Comparison of ENCODE assay signal across 25 cellular contexts in the genomic region with DNA sequence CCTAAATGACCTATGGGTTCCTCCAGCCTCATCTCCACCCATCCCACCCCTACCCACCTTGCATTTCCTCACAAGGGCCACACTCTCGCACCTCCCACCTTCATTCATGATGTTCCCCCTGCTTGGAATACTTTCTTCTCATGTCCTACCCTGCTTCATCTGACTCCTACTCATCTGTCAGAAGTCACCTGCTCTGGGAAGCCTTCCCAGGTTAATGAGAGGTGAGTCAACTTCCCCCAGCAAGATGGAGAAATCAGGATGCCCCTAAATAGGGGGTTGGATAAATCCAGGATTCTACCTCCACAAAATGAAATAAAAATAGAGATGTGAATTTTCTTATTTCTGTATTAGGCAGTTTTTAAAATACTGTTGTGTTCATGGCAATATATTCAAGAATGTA. TPM values are rescaled to one million over a fixed set of nuclear protein-coding genes. Genes with fewer than 3 reads are reported as not detected.
DNase-seq lines count a peak whose midpoint lies in the region; ATAC-seq, FAIRE-seq and TF ChIP-seq lines count a peak whose summit lies in the region.
"Had no signal": no experiment of that assay in that cellular context is flagged by ENCODE, and none has a peak within 500 bp of the region (broad histone marks: within the 10 kb centered on the region; RNA-seq: fewer than 3 reads in every experiment).

No MANE protein-coding gene starts in this region.

- no peak overlapping the region for H3K9ac ChIP-seq in PC-3 (ENCODE audit: low read length)
- H3K9ac ChIP-seq: BLaER1 had no signal

- TF ChIP-seq RAD21 in A549 (conservative IDR thresholded peaks at IDR 0.05 in 1 of 2, IDR thresholded peaks at IDR 0.05 in 1 of 2) = no peak

- FAIRE-seq in A549 (lab: Jason Lieb, UNC) = no peak
- FAIRE-seq: GM18507 had no signal

- H3K9me2 ChIP-seq in PC-3 (replicated peaks; ENCODE audit: low read length) = no peaks in the 10 kb centered on the region

- intact Hi-C loops in PC-3 (cut with micrococcal nuclease) (no loop called here), esophagus muscularis mucosa (cut with DNase I) (no loop called here)

- no peaks in the 10 kb centered on the region for H3K36me3 ChIP-seq in PC-3 (ENCODE audit: low read depth, low read length)
- no peaks in the 10 kb centered on the region for H3K36me3 ChIP-seq in esophagus muscularis mucosa
- no peaks in the 10 kb centered on the region for H3K36me3 ChIP-seq in osteoblast (ENCODE audit: insufficient read depth, low read length)
- H3K36me3 ChIP-seq: BLaER1, prostate gland, sigmoid colon had no signal

- DNase-seq in A549 (ENCODE audit: low read depth in 1 of 2, low spot score in 1 of 2) (no peak), PC-3 (no peak), esophagus muscularis mucosa (ENCODE audit: extremely low spot score) (peak; percentile 57), osteoblast (ENCODE audit: insufficient read length, low spot score, missing footprints) (peak; percentile 36), caudate nucleus (lab: John Stamatoyannopoulos, UW) (no peak), globus pallidus (ENCODE audit: low spot score) (no peak), NCI-H2227 treated with DMSO at 0.1 percent for 48 hours (lab: John Stamatoyannopoulos, UW) (no peak), NCI-H1105 treated with DMSO at 0.1 percent for 48 hours (lab: John Stamatoyannopoulos, UW) (no peak)
- DNase-seq: activated CD4-positive, alpha-beta T cell treated with anti-CD3 and anti-CD28 coated beads for 4 hours; activated CD8-positive, alpha-beta memory T cell treated with anti-CD3 and anti-CD28 coated beads for 24 hours; activated effector memory CD4-positive, alpha-beta T cell treated with anti-CD3 and anti-CD28 coated beads, Interleukin-2, amount 50 U/mL, for 16 hours; activated naive CD8-positive, alpha-beta T cell treated with anti-CD3 and anti-CD28 coated beads, Interleukin-2, amount 10 ng/mL, durations not matched to agents 7 days and 5 days; dorsolateral prefrontal cortex; KBM-7; MM.1S; NCI-H1417 treated with DMSO at 0.1 percent for 48 hours; NCI-H2107; NCI-H446 treated with DMSO at 0.1 percent for 48 hours; sigmoid colon; stimulated activated CD4-positive, alpha-beta T cell treated with anti-CD3 and anti-CD28 coated beads, Interleukin-15, amount 100 ng/mL, for 24 hours; stimulated activated naive CD4-positive, alpha-beta T cell treated with Interleukin-2 at 50 U/mL for 16 hours had no signal

- H3K4me3 ChIP-seq in A549 = no peak overlapping the region
- no peak overlapping the region for H3K4me3 ChIP-seq in PC-3 (ENCODE audit: low read length)
- H3K4me3 ChIP-seq in esophagus muscularis mucosa = no peak overlapping the region
- H3K4me3 ChIP-seq in osteoblast (ENCODE audit: insufficient read depth, low read length) = no peak overlapping the region
- H3K4me3 ChIP-seq: BLaER1, dorsolateral prefrontal cortex, prostate gland, sigmoid colon had no signal

- H3K27ac ChIP-seq in A549 = peak overlapping the region; percentile 26 to 85; a peak in 5 of 6 replicates
- 0 out of 2 replicates have a peak overlapping the region, but pooled peaks have one; percentile 16 for H3K27ac ChIP-seq in PC-3 (ENCODE audit: low read length)
- H3K27ac ChIP-seq in esophagus muscularis mucosa (replicated peaks in 1 of 4) = peak overlapping the region in 1 of 4 donors; percentile 29
- no peak overlapping the region for H3K27ac ChIP-seq in osteoblast (ENCODE audit: low read depth, low read length)
- no peak overlapping the region for H3K27ac ChIP-seq in caudate nucleus (ENCODE audit: low read depth, low read length)
- H3K27ac ChIP-seq: BLaER1, prostate gland had no signal

- H3K4me2 ChIP-seq in A549 = no peak overlapping the region
- H3K4me2 ChIP-seq in PC-3 (ENCODE audit: low read length) = peak overlapping the region; percentile 48; the same call in 1 of the 2 replicates
- H3K4me2 ChIP-seq in osteoblast (ENCODE audit: insufficient read depth, low read length) = no peak overlapping the region
- H3K4me2 ChIP-seq: BLaER1 had no signal

- peaks cover 58% of the 10 kb centered on the region for H3K4me1 ChIP-seq in A549
- H3K4me1 ChIP-seq in PC-3 (ENCODE audit: insufficient read depth, low read length) = peaks cover 68% of the 10 kb centered on the region
- peaks cover 42 to 80% (median 56%) of the 10 kb centered on the region in 4 donors for H3K4me1 ChIP-seq in esophagus muscularis mucosa
- H3K4me1 ChIP-seq in osteoblast (ENCODE audit: insufficient read depth, low read length) = peaks cover 31% of the 10 kb centered on the region

- POLR2A ChIA-PET in A549 (lab: Yijun Ruan, JAX) (interaction anchor here (2.4 kb wide), 1 partner anchor 51 kb away, joined by 10 read pairs; a partner anchor contains a TSS), PC-3 (lab: Charles Lee; ENCODE audit: unreplicated experiment) (no interaction called here)

- CTCF ChIA-PET in A549 (lab: Yijun Ruan, JAX) (interaction anchor here (1.1 to 11.4 kb wide), 6 partner anchors 41 to 361 kb away, joined by 4 to 306 read pairs (median 18); no protein-coding TSS in a partner anchor), PC-3 (lab: Charles Lee) (no interaction called here)

- no peak for TF ChIP-seq EP300 in A549 (IDR thresholded peaks at IDR 0.05)
- TF ChIP-seq EP300 in esophagus muscularis mucosa (IDR thresholded peaks at IDR 0.05) = no peak

- no peaks in the 10 kb centered on the region for H4K20me1 ChIP-seq in PC-3 (ENCODE audit: low read length)
- H4K20me1 ChIP-seq in osteoblast (ENCODE audit: insufficient read depth, low read length) = no peaks in the 10 kb centered on the region
- H4K20me1 ChIP-seq: BLaER1 had no signal

- H2AFZ ChIP-seq in PC-3 (ENCODE audit: low read length) = no peak overlapping the region
- no peak overlapping the region for H2AFZ ChIP-seq in osteoblast (ENCODE audit: low read length)

- H3K27me3 ChIP-seq in PC-3 (ENCODE audit: low read length) (no peaks in the 10 kb centered on the region), esophagus muscularis mucosa (no peaks in the 10 kb centered on the region), osteoblast (ENCODE audit: insufficient read depth, low read length) (peaks cover 4% of the 10 kb centered on the region)
- H3K27me3 ChIP-seq: BLaER1, dorsolateral prefrontal cortex, sigmoid colon had no signal

- no TSS peak for BruUV-seq in PC-3 (replicated peaks; lab: Mats Ljungman, UMichigan)

- no peaks in the 10 kb centered on the region for H3F3A ChIP-seq in PC-3 (ENCODE audit: low read length, unreplicated experiment)

- H3K79me2 ChIP-seq in PC-3 (ENCODE audit: low read length) (no peaks in the 10 kb centered on the region), osteoblast (ENCODE audit: insufficient read depth, low read length) (no peaks in the 10 kb centered on the region)

- WGBS in A549 (ENCODE audit: missing lambda C conversion rate) = 81% methylated on average over 1 of the region's 1 CpG
- WGBS in esophagus muscularis mucosa = 86% methylated on average over 1 of the region's 1 CpG

- peaks cover under 1% of the 10 kb centered on the region; the same call in 1 of the 3 replicates for H3K9me3 ChIP-seq in A549
- H3K9me3 ChIP-seq in PC-3 (ENCODE audit: low read length) = no peaks in the 10 kb centered on the region
- H3K9me3 ChIP-seq in esophagus muscularis mucosa = no peaks in the 10 kb centered on the region
- H3K9me3 ChIP-seq in osteoblast (ENCODE audit: low read depth, low read length) = no peaks in the 10 kb centered on the region
- H3K9me3 ChIP-seq: BLaER1, prostate gland, sigmoid colon had no signal

- no peak for TF ChIP-seq CTCF in A549 (IDR thresholded peaks at IDR 0.05)
- no peak for TF ChIP-seq CTCF in PC-3 (conservative IDR thresholded peaks at IDR 0.05; ENCODE audit: low read depth, low read length)
- no peak for TF ChIP-seq CTCF in esophagus muscularis mucosa (IDR thresholded peaks at IDR 0.05)
- no peak for TF ChIP-seq CTCF in osteoblast (IDR thresholded peaks at IDR 0.05; ENCODE audit: extremely low read depth, low read depth, low read length)

- ATAC-seq in A549 = no peak
- ATAC-seq in PC-3 = no peak
- ATAC-seq: Right ventricle myocardium inferior had no signal

- no peak for TF ChIP-seq POLR2A in A549 (IDR thresholded peaks at IDR 0.05; ENCODE audit: low read length)
- TF ChIP-seq POLR2A in esophagus muscularis mucosa (IDR thresholded peaks at IDR 0.05; ENCODE audit: low read depth) = no peak

TF ChIP-seq in A549, 52 proteins besides CTCF, POLR2A, EP300 and RAD21 (continues in another document):
- TF ChIP-seq, protein P1, sequence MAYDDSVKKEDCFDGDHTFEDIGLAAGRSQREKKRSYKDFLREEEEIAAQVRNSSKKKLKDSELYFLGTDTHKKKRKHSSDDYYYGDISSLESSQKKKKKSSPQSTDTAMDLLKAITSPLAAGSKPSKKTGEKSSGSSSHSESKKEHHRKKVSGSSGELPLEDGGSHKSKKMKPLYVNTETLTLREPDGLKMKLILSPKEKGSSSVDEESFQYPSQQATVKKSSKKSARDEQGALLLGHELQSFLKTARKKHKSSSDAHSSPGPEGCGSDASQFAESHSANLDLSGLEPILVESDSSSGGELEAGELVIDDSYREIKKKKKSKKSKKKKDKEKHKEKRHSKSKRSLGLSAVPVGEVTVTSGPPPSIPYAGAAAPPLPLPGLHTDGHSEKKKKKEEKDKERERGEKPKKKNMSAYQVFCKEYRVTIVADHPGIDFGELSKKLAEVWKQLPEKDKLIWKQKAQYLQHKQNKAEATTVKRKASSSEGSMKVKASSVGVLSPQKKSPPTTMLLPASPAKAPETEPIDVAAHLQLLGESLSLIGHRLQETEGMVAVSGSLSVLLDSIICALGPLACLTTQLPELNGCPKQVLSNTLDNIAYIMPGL (CRISPR knock-in tag; IDR thresholded peaks at IDR 0.05; ENCODE audit: borderline replicate concordance) = no peak
- TF ChIP-seq NFE2L2 (conservative IDR thresholded peaks at IDR 0.05; ENCODE audit: low read length) (no peak), CBX2 (IDR thresholded peaks at IDR 0.05; ENCODE audit: borderline replicate concordance, low read depth) (no peak), HEYL (CRISPR knock-in tag; IDR thresholded peaks at IDR 0.05) (no peak)
- TF ChIP-seq, protein P2, sequence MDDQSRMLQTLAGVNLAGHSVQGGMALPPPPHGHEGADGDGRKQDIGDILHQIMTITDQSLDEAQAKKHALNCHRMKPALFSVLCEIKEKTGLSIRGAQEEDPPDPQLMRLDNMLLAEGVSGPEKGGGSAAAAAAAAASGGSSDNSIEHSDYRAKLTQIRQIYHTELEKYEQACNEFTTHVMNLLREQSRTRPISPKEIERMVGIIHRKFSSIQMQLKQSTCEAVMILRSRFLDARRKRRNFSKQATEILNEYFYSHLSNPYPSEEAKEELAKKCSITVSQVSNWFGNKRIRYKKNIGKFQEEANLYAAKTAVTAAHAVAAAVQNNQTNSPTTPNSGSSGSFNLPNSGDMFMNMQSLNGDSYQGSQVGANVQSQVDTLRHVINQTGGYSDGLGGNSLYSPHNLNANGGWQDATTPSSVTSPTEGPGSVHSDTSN (IDR thresholded peaks at IDR 0.05) = no peak

RNA-seq across cellular contexts. Expression of a gene that starts 51.0 kb away (rescaled TPM):
- polyA plus RNA-seq in A549 (2011; rRNA removed) (107 and 111 TPM in 2 replicates), A549 (2017; fragmentation: RNase III; extraction: RNeasy Plus Mini Kit Qiagen cat#74134 plus additional on column Dnase treatment) (41.1 to 50.7 TPM (median 46.0 TPM) in 3 replicates)
- 81.8 and 97.0 TPM in 2 replicates for polyA plus RNA-seq in A549 (2012; cell fraction: cytosol; rRNA removed)
- polyA plus RNA-seq in A549 (2012; cell fraction: nucleus; rRNA removed) = 137 and 157 TPM in 2 replicates
- 31.2 and 45.5 TPM in 2 replicates for polyA minus RNA-seq in A549 (2011; rRNA and poly(A)+ RNA removed)
- total RNA-seq in PC-3 (2014; rRNA removed) (32.0 and 35.1 TPM in 2 replicates), esophagus muscularis mucosa (100 to 1,000 TPM in 3 of 4 donors, 10 to 100 TPM in 1; 84.1 to 125 (median 118) TPM), osteoblast (158 and 177 TPM in 2 replicates)

Comparison
In these comparisons a context has a peak if more than half of its experiments do, and no peak if none do; other contexts are left out.
1. DNase-seq: peak in esophagus muscularis mucosa (single experiment) and osteoblast (single experiment); none in A549 (0 of 2), PC-3 (single experiment), caudate nucleus (0 of 61), globus pallidus (single experiment), NCI-H2227 treated with DMSO at 0.1 percent for 48 hours (single experiment) and NCI-H1105 treated with DMSO at 0.1 percent for 48 hours (single experiment).
2. H3K27ac ChIP-seq: peak in A549 (2 of 2) and PC-3 (single experiment); none in osteoblast (single experiment) and caudate nucleus (single experiment).